Comparison of ENCODE assay signal across 1 cellular context in the genomic region with DNA sequence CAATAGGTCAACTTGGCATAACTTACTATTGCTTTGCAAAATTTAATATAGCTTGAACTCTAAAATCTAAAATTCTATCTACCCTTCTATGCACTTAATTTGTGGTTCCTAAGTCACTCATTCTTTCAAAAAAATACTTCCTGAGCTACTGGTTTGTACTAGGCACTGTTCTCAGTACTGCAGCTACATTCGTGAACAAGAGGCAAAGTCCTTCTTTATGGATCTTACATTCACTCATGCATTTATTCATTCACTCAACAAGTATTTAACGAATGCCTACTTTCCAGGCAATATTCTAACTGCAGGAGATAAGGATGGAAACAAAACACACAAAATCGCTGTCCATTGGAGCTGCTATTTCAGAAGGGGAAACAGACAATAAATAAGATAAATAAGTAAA.
TF ChIP-seq lines count a peak whose summit lies in the region.

No MANE protein-coding gene starts in this region.

TF ChIP-seq in GM23338, 12 proteins besides CTCF, POLR2A, EP300 and RAD21 (continued from another document):
- TF ChIP-seq, protein P1, sequence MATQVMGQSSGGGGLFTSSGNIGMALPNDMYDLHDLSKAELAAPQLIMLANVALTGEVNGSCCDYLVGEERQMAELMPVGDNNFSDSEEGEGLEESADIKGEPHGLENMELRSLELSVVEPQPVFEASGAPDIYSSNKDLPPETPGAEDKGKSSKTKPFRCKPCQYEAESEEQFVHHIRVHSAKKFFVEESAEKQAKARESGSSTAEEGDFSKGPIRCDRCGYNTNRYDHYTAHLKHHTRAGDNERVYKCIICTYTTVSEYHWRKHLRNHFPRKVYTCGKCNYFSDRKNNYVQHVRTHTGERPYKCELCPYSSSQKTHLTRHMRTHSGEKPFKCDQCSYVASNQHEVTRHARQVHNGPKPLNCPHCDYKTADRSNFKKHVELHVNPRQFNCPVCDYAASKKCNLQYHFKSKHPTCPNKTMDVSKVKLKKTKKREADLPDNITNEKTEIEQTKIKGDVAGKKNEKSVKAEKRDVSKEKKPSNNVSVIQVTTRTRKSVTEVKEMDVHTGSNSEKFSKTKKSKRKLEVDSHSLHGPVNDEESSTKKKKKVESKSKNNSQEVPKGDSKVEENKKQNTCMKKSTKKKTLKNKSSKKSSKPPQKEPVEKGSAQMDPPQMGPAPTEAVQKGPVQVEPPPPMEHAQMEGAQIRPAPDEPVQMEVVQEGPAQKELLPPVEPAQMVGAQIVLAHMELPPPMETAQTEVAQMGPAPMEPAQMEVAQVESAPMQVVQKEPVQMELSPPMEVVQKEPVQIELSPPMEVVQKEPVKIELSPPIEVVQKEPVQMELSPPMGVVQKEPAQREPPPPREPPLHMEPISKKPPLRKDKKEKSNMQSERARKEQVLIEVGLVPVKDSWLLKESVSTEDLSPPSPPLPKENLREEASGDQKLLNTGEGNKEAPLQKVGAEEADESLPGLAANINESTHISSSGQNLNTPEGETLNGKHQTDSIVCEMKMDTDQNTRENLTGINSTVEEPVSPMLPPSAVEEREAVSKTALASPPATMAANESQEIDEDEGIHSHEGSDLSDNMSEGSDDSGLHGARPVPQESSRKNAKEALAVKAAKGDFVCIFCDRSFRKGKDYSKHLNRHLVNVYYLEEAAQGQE (IDR thresholded peaks at IDR 0.05; ENCODE audit: unreplicated experiment), result no peak
- no peak for TF ChIP-seq EZH2 (IDR thresholded peaks at IDR 0.05; ENCODE audit: low read depth, unreplicated experiment)
- TF ChIP-seq EZH2phosphoT487 (IDR thresholded peaks at IDR 0.05; ENCODE audit: unreplicated experiment), result no peak
- TF ChIP-seq STAT1 (IDR thresholded peaks at IDR 0.05; ENCODE audit: unreplicated experiment), result no peak
- TF ChIP-seq ZNF114 (CRISPR knock-in tag; IDR thresholded peaks at IDR 0.05), result no peak
- TF ChIP-seq, protein P2, sequence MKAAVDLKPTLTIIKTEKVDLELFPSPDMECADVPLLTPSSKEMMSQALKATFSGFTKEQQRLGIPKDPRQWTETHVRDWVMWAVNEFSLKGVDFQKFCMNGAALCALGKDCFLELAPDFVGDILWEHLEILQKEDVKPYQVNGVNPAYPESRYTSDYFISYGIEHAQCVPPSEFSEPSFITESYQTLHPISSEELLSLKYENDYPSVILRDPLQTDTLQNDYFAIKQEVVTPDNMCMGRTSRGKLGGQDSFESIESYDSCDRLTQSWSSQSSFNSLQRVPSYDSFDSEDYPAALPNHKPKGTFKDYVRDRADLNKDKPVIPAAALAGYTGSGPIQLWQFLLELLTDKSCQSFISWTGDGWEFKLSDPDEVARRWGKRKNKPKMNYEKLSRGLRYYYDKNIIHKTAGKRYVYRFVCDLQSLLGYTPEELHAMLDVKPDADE (IDR thresholded peaks at IDR 0.05), result no peak
- no peak for TF ChIP-seq JUNB (IDR thresholded peaks at IDR 0.05; ENCODE audit: unreplicated experiment)
